21 cellular contexts compared by ENCODE assay signal in genomic region chr16:88327566-88328312, GRCh38.
"Had no signal": no experiment of that assay in that cellular context is flagged by ENCODE, and none has a peak within 500 bp of the region (broad histone marks: within the 10 kb centered on the region; RNA-seq: fewer than 3 reads in every experiment).

No MANE protein-coding gene starts in this region.

- H3K36me3 Mint-ChIP-seq: activated CD4-positive, alpha-beta memory T cell treated with anti-CD3 and anti-CD28 coated beads for 36 hours; activated CD8-positive, alpha-beta memory T cell treated with anti-CD3 and anti-CD28 coated beads, Interleukin-2, amount 10 ng/mL, durations not matched to agents 7 days and 5 days; activated naive CD8-positive, alpha-beta T cell; brain; natural killer cell; type B pancreatic cell; WTC11 had no signal

- H3K27me3 ChIP-seq: stomach had no signal

- H3K4me1 ChIP-seq: lower lobe of right lung, prostate gland had no signal

- H3K9me3 ChIP-seq: lower lobe of right lung, prostate gland had no signal

- H3K27me3 Mint-ChIP-seq: activated CD4-positive, alpha-beta memory T cell treated with anti-CD3 and anti-CD28 coated beads for 36 hours; activated CD4-positive, alpha-beta T cell treated with anti-CD3 and anti-CD28 coated beads for 36 hours; activated CD8-positive, alpha-beta memory T cell treated with anti-CD3 and anti-CD28 coated beads, Interleukin-2, amount 10 ng/mL, durations not matched to agents 7 days and 5 days; brain; type B pancreatic cell had no signal

- H3K27ac Mint-ChIP-seq: activated CD4-positive, alpha-beta memory T cell treated with anti-CD3 and anti-CD28 coated beads for 36 hours; activated CD4-positive, alpha-beta T cell treated with anti-CD3 and anti-CD28 coated beads for 36 hours; activated CD8-positive, alpha-beta memory T cell treated with anti-CD3 and anti-CD28 coated beads, Interleukin-2, amount 10 ng/mL, durations not matched to agents 7 days and 5 days; activated naive CD8-positive, alpha-beta T cell; brain; natural killer cell; T-helper 2 cell treated with Interferon-gamma antibody and Interleukin-4, amounts not matched to agents 5 μg/mL and 100 μg/mL, for 36 hours; type B pancreatic cell; WTC11 had no signal

- DNase-seq: activated CD4-positive, alpha-beta memory T cell treated with anti-CD3 and anti-CD28 coated beads for 36 hours; activated CD4-positive, alpha-beta T cell treated with anti-CD3 and anti-CD28 coated beads for 36 hours; activated CD8-positive, alpha-beta memory T cell treated with anti-CD3 and anti-CD28 coated beads, Interleukin-2, amount 10 ng/mL, durations not matched to agents 7 days and 5 days; amniotic stem cell; central memory CD4-positive, alpha-beta T cell; erythroblast; foreskin melanocyte; lower lobe of right lung; natural killer cell; small intestine; stimulated activated CD4-positive, alpha-beta T cell treated with anti-CD3 and anti-CD28 coated beads, Interleukin-15, amount 100 ng/mL, for 24 hours; stimulated activated CD4-positive, alpha-beta T cell treated with anti-CD3 and anti-CD28 coated beads, Interleukin-4, amount 100 ng/mL, for 1 hour; stomach had no signal

- ATAC-seq: activated CD4-positive, alpha-beta T cell treated with anti-CD3 and anti-CD28 coated beads for 36 hours; activated CD8-positive, alpha-beta memory T cell treated with anti-CD3 and anti-CD28 coated beads, Interleukin-2, amount 10 ng/mL, durations not matched to agents 7 days and 5 days; lower lobe of right lung; natural killer cell; right cardiac atrium; WTC11 had no signal

- H3K4me3 ChIP-seq: coronary artery, lower lobe of right lung, prostate gland, stomach had no signal

- H3K4me1 Mint-ChIP-seq: activated CD4-positive, alpha-beta T cell treated with anti-CD3 and anti-CD28 coated beads for 36 hours; activated CD8-positive, alpha-beta memory T cell treated with anti-CD3 and anti-CD28 coated beads, Interleukin-2, amount 10 ng/mL, durations not matched to agents 7 days and 5 days; natural killer cell; WTC11 had no signal

- H3K27ac ChIP-seq: coronary artery, lower lobe of right lung, prostate gland, stomach had no signal

- H3K4me3 Mint-ChIP-seq: activated CD4-positive, alpha-beta memory T cell treated with anti-CD3 and anti-CD28 coated beads for 36 hours; activated CD4-positive, alpha-beta T cell treated with anti-CD3 and anti-CD28 coated beads for 36 hours; activated CD8-positive, alpha-beta memory T cell treated with anti-CD3 and anti-CD28 coated beads, Interleukin-2, amount 10 ng/mL, durations not matched to agents 7 days and 5 days; activated naive CD8-positive, alpha-beta T cell; brain; natural killer cell; T-helper 2 cell treated with Interferon-gamma antibody and Interleukin-4, amounts not matched to agents 5 μg/mL and 100 μg/mL, for 36 hours; type B pancreatic cell; WTC11 had no signal

- H3K36me3 ChIP-seq: lower lobe of right lung, prostate gland, stomach had no signal

- H3K9me3 Mint-ChIP-seq: activated CD4-positive, alpha-beta memory T cell treated with anti-CD3 and anti-CD28 coated beads for 36 hours; natural killer cell; T-helper 2 cell treated with Interferon-gamma antibody and Interleukin-4, amounts not matched to agents 5 μg/mL and 100 μg/mL, for 36 hours; type B pancreatic cell; WTC11 had no signal
